Comparison of ENCODE assay signal across 16 cellular contexts in the genomic region with DNA sequence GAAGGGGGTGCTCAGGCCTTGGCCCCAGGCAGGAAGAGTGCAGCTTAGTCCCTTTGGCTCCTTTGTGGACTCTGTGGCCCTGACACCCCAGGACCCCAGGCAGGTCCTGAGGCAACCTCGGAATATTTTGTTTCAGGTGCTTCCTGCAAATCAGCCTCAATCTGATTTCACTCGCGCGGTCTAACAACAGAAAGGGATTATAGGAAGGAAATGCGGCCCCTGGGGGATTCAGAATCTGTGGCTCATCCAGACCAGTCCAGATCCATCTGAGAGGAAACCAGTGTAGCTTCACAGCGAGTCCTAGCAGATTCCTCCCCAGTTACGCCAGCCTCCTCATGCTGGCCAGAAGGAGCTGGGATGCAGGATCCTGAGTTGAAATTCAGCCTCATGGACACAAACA. TPM values are rescaled to one million over a fixed set of nuclear protein-coding genes. Genes with fewer than 3 reads are reported as not detected.
DNase-seq lines count a peak whose midpoint lies in the region; ATAC-seq, FAIRE-seq and TF ChIP-seq lines count a peak whose summit lies in the region.
"Had no signal": no experiment of that assay in that cellular context is flagged by ENCODE, and none has a peak within 500 bp of the region (broad histone marks: within the 10 kb centered on the region; RNA-seq: fewer than 3 reads in every experiment).

No MANE protein-coding gene starts in this region.

- H3K36me3 ChIP-seq in astrocyte (ENCODE audit: insufficient read depth, low read length) = no peaks in the 10 kb centered on the region
- no peaks in the 10 kb centered on the region for H3K36me3 ChIP-seq in MM.1S (replicated peaks; ENCODE audit: insufficient read depth, low read length)

- intact Hi-C loops in right cardiac atrium (cut with DNase I) = no loop called here

- H3K4me3 ChIP-seq in astrocyte (ENCODE audit: insufficient read depth, low read depth, low read length) = no peak overlapping the region
- H3K4me3 ChIP-seq in right cardiac atrium (ENCODE audit: low read length) = no peak overlapping the region
- H3K4me3 ChIP-seq in MM.1S (ENCODE audit: low read length) = no peak overlapping the region
- H3K4me3 ChIP-seq: A549 had no signal

- TF ChIP-seq CTCF in astrocyte (IDR thresholded peaks at IDR 0.05; ENCODE audit: insufficient read depth, low read depth, low read length) = no peak
- TF ChIP-seq CTCF in MM.1S (IDR thresholded peaks at IDR 0.05; ENCODE audit: low read length) = no peak

- H3K79me2 ChIP-seq in astrocyte (ENCODE audit: insufficient read depth, low read length) = no peaks in the 10 kb centered on the region
- H3K79me2 ChIP-seq in MM.1S (ENCODE audit: low read length) = no peaks in the 10 kb centered on the region

- H3K4me1 ChIP-seq in astrocyte (ENCODE audit: insufficient read depth, low read length) (peaks cover 13% of the 10 kb centered on the region), right cardiac atrium (ENCODE audit: control insufficient read depth, insufficient read depth, low read length) (peaks cover 6% of the 10 kb centered on the region), MM.1S (ENCODE audit: low read length) (peaks cover 15% of the 10 kb centered on the region)

- peak overlapping the region; percentile 1 for H3K27ac Mint-ChIP-seq in activated T-cell treated with anti-CD3 and anti-CD28 coated beads, Interleukin-2, amount 50 U/mL, for 24 hours
- no peak overlapping the region for H3K27ac Mint-ChIP-seq in astrocyte (ENCODE audit: unreplicated experiment)
- H3K27ac Mint-ChIP-seq: activated naive CD8-positive, alpha-beta T cell treated with anti-CD3 and anti-CD28 coated beads for 36 hours; dendritic cell treated with granulocyte-macrophage colony-stimulating factor and Interleukin-4, amounts not matched to agents 40 ng/mL and 50 ng/mL, for 4 days; memory B cell had no signal

- H4K20me1 ChIP-seq in astrocyte (ENCODE audit: insufficient read depth, low read length) = no peaks in the 10 kb centered on the region
- H4K20me1 ChIP-seq in MM.1S (ENCODE audit: insufficient read depth, low read length) = no peaks in the 10 kb centered on the region

- peak; percentile 54 to 78 for ATAC-seq in right cardiac atrium

- H3K4me2 ChIP-seq in astrocyte (ENCODE audit: low read length) (no peak overlapping the region), MM.1S (ENCODE audit: low read depth, low read length) (no peak overlapping the region)
- H3K4me2 ChIP-seq: A549 had no signal

- H3K9me3 ChIP-seq in astrocyte (ENCODE audit: insufficient read depth, low read depth, low read length) (no peaks in the 10 kb centered on the region), right cardiac atrium (ENCODE audit: control insufficient read depth, low read length) (no peaks in the 10 kb centered on the region), MM.1S (replicated peaks; ENCODE audit: insufficient read depth, low read length) (no peaks in the 10 kb centered on the region)
- H3K9me3 ChIP-seq: A549 had no signal

- H3K4me3 Mint-ChIP-seq in activated T-cell treated with anti-CD3 and anti-CD28 coated beads, Interleukin-2, amount 50 U/mL, for 24 hours = no peak overlapping the region
- peak overlapping the region; percentile 27 for H3K4me3 Mint-ChIP-seq in astrocyte (ENCODE audit: unreplicated experiment)
- H3K4me3 Mint-ChIP-seq: activated naive CD8-positive, alpha-beta T cell treated with anti-CD3 and anti-CD28 coated beads for 36 hours; dendritic cell treated with granulocyte-macrophage colony-stimulating factor and Interleukin-4, amounts not matched to agents 40 ng/mL and 50 ng/mL, for 4 days; memory B cell had no signal

- H3K9ac ChIP-seq in astrocyte (ENCODE audit: low read length) = no peak overlapping the region
- H3K9ac ChIP-seq in MM.1S (ENCODE audit: low read length) = no peak overlapping the region

- H2AFZ ChIP-seq in astrocyte (ENCODE audit: low read depth, low read length) (peak overlapping the region; percentile 4), MM.1S (ENCODE audit: low read length) (no peak overlapping the region)

- 45% methylated on average over 7 of the region's 7 CpGs for WGBS in right cardiac atrium

- H3K9me3 Mint-ChIP-seq in activated T-cell treated with anti-CD3 and anti-CD28 coated beads, Interleukin-2, amount 50 U/mL, for 24 hours = no peaks in the 10 kb centered on the region
- no peaks in the 10 kb centered on the region for H3K9me3 Mint-ChIP-seq in astrocyte (ENCODE audit: unreplicated experiment)
- H3K9me3 Mint-ChIP-seq: activated naive CD8-positive, alpha-beta T cell treated with anti-CD3 and anti-CD28 coated beads for 36 hours; dendritic cell treated with granulocyte-macrophage colony-stimulating factor and Interleukin-4, amounts not matched to agents 40 ng/mL and 50 ng/mL, for 4 days; memory B cell had no signal

- no peak overlapping the region for H3K27ac ChIP-seq in astrocyte (ENCODE audit: low read depth, low read length)
- H3K27ac ChIP-seq in right cardiac atrium (ENCODE audit: low read length) = peak overlapping the region; percentile 47
- H3K27ac ChIP-seq in MM.1S (ENCODE audit: low read length) = no peak overlapping the region
- H3K27ac ChIP-seq: HL-60 had no signal

- no peaks in the 10 kb centered on the region for H3K36me3 Mint-ChIP-seq in activated T-cell treated with anti-CD3 and anti-CD28 coated beads, Interleukin-2, amount 50 U/mL, for 24 hours (ENCODE audit: low read depth)
- no peaks in the 10 kb centered on the region for H3K36me3 Mint-ChIP-seq in astrocyte (ENCODE audit: low read depth, unreplicated experiment)
- H3K36me3 Mint-ChIP-seq: activated naive CD8-positive, alpha-beta T cell treated with anti-CD3 and anti-CD28 coated beads for 36 hours; memory B cell had no signal

- peaks cover 17% of the 10 kb centered on the region for H3K4me1 Mint-ChIP-seq in activated T-cell treated with anti-CD3 and anti-CD28 coated beads, Interleukin-2, amount 50 U/mL, for 24 hours (ENCODE audit: low read depth)
- H3K4me1 Mint-ChIP-seq in astrocyte (ENCODE audit: low read depth, unreplicated experiment) = no peaks in the 10 kb centered on the region

- H3F3A ChIP-seq in MM.1S (ENCODE audit: insufficient read depth, low read length) = peaks cover 9% of the 10 kb centered on the region

- H3K27me3 Mint-ChIP-seq in activated T-cell treated with anti-CD3 and anti-CD28 coated beads, Interleukin-2, amount 50 U/mL, for 24 hours = no peaks in the 10 kb centered on the region
- peaks cover 6% of the 10 kb centered on the region for H3K27me3 Mint-ChIP-seq in astrocyte (ENCODE audit: low read depth, unreplicated experiment)
- H3K27me3 Mint-ChIP-seq: activated naive CD8-positive, alpha-beta T cell treated with anti-CD3 and anti-CD28 coated beads for 36 hours; memory B cell had no signal

- H3K27me3 ChIP-seq in astrocyte (ENCODE audit: insufficient read depth, low read length) (no peaks in the 10 kb centered on the region), right cardiac atrium (ENCODE audit: control insufficient read depth, insufficient read depth) (no peaks in the 10 kb centered on the region), MM.1S (replicated peaks; ENCODE audit: insufficient read depth, low read length) (no peaks in the 10 kb centered on the region)

- H3K9me2 ChIP-seq in MM.1S (replicated peaks; ENCODE audit: insufficient read depth, low read length) = no peaks in the 10 kb centered on the region

- FAIRE-seq in astrocyte (lab: Jason Lieb, UNC) (no peak), urothelium cell line (lab: Jason Lieb, UNC) (no peak)
- FAIRE-seq: A549, GM18507 had no signal

- no peak for DNase-seq in activated T-cell treated with anti-CD3 and anti-CD28 coated beads, Interleukin-2, amount 50 U/mL, for 24 hours
- DNase-seq in activated T-cell treated with anti-CD3 and anti-CD28 coated beads, Interleukin-2, amount 50 U/mL, for 1 hour = no peak
- DNase-seq in astrocyte (ENCODE audit: low read depth) (peak; percentile 73), right cardiac atrium (peak; percentile 65 to 76 (median 73)), urothelium cell line (ENCODE audit: low spot score) (peak; percentile 73), MM.1S (no peak), T1000 (lab: John Stamatoyannopoulos, UW) (no peak)
- DNase-seq in activated CD8-positive, alpha-beta memory T cell treated with anti-CD3 and anti-CD28 coated beads, Interleukin-2, amount 50 U/mL, for 48 hours = no peak
- DNase-seq: activated naive CD8-positive, alpha-beta T cell treated with anti-CD3 and anti-CD28 coated beads for 36 hours; DND-41; NCI-H1092 treated with DMSO at 0.1 percent for 48 hours had no signal

RNA-seq across cellular contexts. Expression of a gene that starts 59.5 kb away (rescaled TPM):
- 358 and 408 TPM in 2 replicates for total RNA-seq in astrocyte
- total RNA-seq in right cardiac atrium = 100 to 1,000 TPM; 154 to 201 (median 168) TPM
- polyA plus RNA-seq in right cardiac atrium = 128 TPM

Comparison
In these comparisons a context has a peak if more than half of its experiments do, and no peak if none do; other contexts are left out.
1. DNase-seq: peak in astrocyte (single experiment), right cardiac atrium (3 of 3) and urothelium cell line (single experiment); none in activated T-cell treated with anti-CD3 and anti-CD28 coated beads, Interleukin-2, amount 50 U/mL, for 24 hours (single experiment), activated T-cell treated with anti-CD3 and anti-CD28 coated beads, Interleukin-2, amount 50 U/mL, for 1 hour (single experiment), MM.1S (single experiment), T1000 (single experiment) and activated CD8-positive, alpha-beta memory T cell treated with anti-CD3 and anti-CD28 coated beads, Interleukin-2, amount 50 U/mL, for 48 hours (single experiment).